11 cellular contexts compared by ENCODE assay signal in genomic region chr21:43645987-43646386, GRCh38. TPM values are rescaled to one million over a fixed set of nuclear protein-coding genes. Genes with fewer than 3 reads are reported as not detected.
DNase-seq lines count a peak whose midpoint lies in the region; ATAC-seq and TF ChIP-seq lines count a peak whose summit lies in the region.
"Had no signal": no experiment of that assay in that cellular context is flagged by ENCODE, and none has a peak within 500 bp of the region (broad histone marks: within the 10 kb centered on the region; RNA-seq: fewer than 3 reads in every experiment).

No MANE protein-coding gene starts in this region.

- no peaks in the 10 kb centered on the region for H3K9me2 ChIP-seq in hepatocyte (replicated peaks; ENCODE audit: insufficient read depth)

- no peak overlapping the region for H3K27ac Mint-ChIP-seq in T-helper 2 cell treated with Interferon-gamma antibody and Interleukin-4, amounts not matched to agents 5 μg/mL and 100 μg/mL, for 36 hours

- intact Hi-C loops in stomach (cut with DNase I; ENCODE audit: low total_unique reads), result no loop called here

- H3K36me3 Mint-ChIP-seq in T-helper 2 cell treated with Interferon-gamma antibody and Interleukin-4, amounts not matched to agents 5 μg/mL and 100 μg/mL, for 36 hours (ENCODE audit: low read depth), result no peaks in the 10 kb centered on the region

- H4K20me1 ChIP-seq in hepatocyte (ENCODE audit: insufficient read depth, poor library complexity, severe bottlenecking), result no peaks in the 10 kb centered on the region

- peaks cover 10% of the 10 kb centered on the region for H3K27me3 Mint-ChIP-seq in T-helper 2 cell treated with Interferon-gamma antibody and Interleukin-4, amounts not matched to agents 5 μg/mL and 100 μg/mL, for 36 hours (ENCODE audit: low read depth)

- WGBS in hepatocyte (ENCODE audit: low lambda C conversion rate, missing lambda C conversion rate), result 43% methylated on average over 4 of the region's 4 CpGs
- WGBS in stomach, 5 donors, result 20 to 38% (median 36%) methylated on average over 4 of the region's 4 CpGs

- TF ChIP-seq CTCF in VCaP (conservative IDR thresholded peaks at IDR 0.05) (no peak), hepatocyte (IDR thresholded peaks at IDR 0.05; ENCODE audit: poor library complexity) (no peak), stomach (IDR thresholded peaks at IDR 0.05) (no peak), GM10266 (IDR thresholded peaks at IDR 0.05; ENCODE audit: control insufficient read depth, insufficient read depth, low read depth, missing control alignments) (no peak)

- no peaks in the 10 kb centered on the region for H3K9me3 ChIP-seq in hepatocyte (ENCODE audit: low read depth)
- no peaks in the 10 kb centered on the region for H3K9me3 ChIP-seq in stomach
- H3K9me3 ChIP-seq: Peyer's patch had no signal

- no peaks in the 10 kb centered on the region for H3K9me3 Mint-ChIP-seq in T-helper 2 cell treated with Interferon-gamma antibody and Interleukin-4, amounts not matched to agents 5 μg/mL and 100 μg/mL, for 36 hours

- H3K79me2 ChIP-seq in hepatocyte, result no peaks in the 10 kb centered on the region

- H3K27ac ChIP-seq in VCaP (peak overlapping the region; percentile 10), hepatocyte (peak overlapping the region; percentile 64), stomach (peak overlapping the region in 4 of 5 donors; percentile 27 to 58 (median 49))
- H3K27ac ChIP-seq: 22Rv1 had no signal

- H3K4me3 Mint-ChIP-seq in T-helper 2 cell treated with Interferon-gamma antibody and Interleukin-4, amounts not matched to agents 5 μg/mL and 100 μg/mL, for 36 hours, result peak overlapping the region; percentile 41

- DNase-seq in T-helper 2 cell treated with Interferon-gamma antibody and Interleukin-4, amounts not matched to agents 5 μg/mL and 100 μg/mL, for 36 hours (ENCODE audit: low spot score), result no peak
- DNase-seq in T-helper 2 cell (no peak), hepatocyte (ENCODE audit: low spot score) (no peak), stomach (no peak), GM10266 (ENCODE audit: extremely low spot score) (no peak)
- no peak for DNase-seq in stimulated activated naive CD4-positive, alpha-beta T cell (lab: John Stamatoyannopoulos, UW)

- TF ChIP-seq EP300 in stomach (IDR thresholded peaks at IDR 0.05), result no peak

- no peak overlapping the region for H3K4me3 ChIP-seq in hepatocyte
- H3K4me3 ChIP-seq in stomach, result no peak overlapping the region
- H3K4me3 ChIP-seq: lung, Peyer's patch had no signal

- H2AFZ ChIP-seq in hepatocyte, result no peak overlapping the region

- peaks cover 7% of the 10 kb centered on the region for H3K4me1 ChIP-seq in hepatocyte (ENCODE audit: insufficient read depth)
- H3K4me1 ChIP-seq in stomach, result peaks cover 0 to 20% (median 10%) of the 10 kb centered on the region in 4 donors

- no peak for ATAC-seq in GM19463 (IDR thresholded peaks at IDR 0.05; ENCODE audit: unreplicated experiment)

- H3K27me3 ChIP-seq in hepatocyte (no peaks in the 10 kb centered on the region), stomach (no peaks in the 10 kb centered on the region)
- H3K27me3 ChIP-seq: Peyer's patch had no signal

- H3K36me3 ChIP-seq in hepatocyte (replicated peaks; ENCODE audit: insufficient read depth, low read depth) (no peaks in the 10 kb centered on the region), stomach (no peaks in the 10 kb centered on the region)
- H3K36me3 ChIP-seq: Peyer's patch had no signal

- H3K4me2 ChIP-seq in hepatocyte, result peak overlapping the region; percentile 45

- no peak for TF ChIP-seq POLR2A in stomach (IDR thresholded peaks at IDR 0.05)

- peaks cover 18% of the 10 kb centered on the region for H3K4me1 Mint-ChIP-seq in T-helper 2 cell treated with Interferon-gamma antibody and Interleukin-4, amounts not matched to agents 5 μg/mL and 100 μg/mL, for 36 hours (ENCODE audit: low read depth)

RNA-seq across cellular contexts. Expression of gene HSF2BP, which starts 13.3 kb away (rescaled TPM):
- total RNA-seq in hepatocyte (1.4 and 2.1 TPM in 2 replicates), stomach (1 to 10 TPM in 1 of 5 donors, under 1 TPM in 1, not detected in 3; 0.58 to 1.5 TPM)
- polyA plus RNA-seq in hepatocyte (1.3 and 3.1 TPM in 2 replicates), stomach (under 1 TPM; 0.23 to 0.31 (median 0.25) TPM)

RNA-seq across cellular contexts. Expression of gene RRP1B, which starts 13.4 kb away (rescaled TPM):
- total RNA-seq in hepatocyte (19.2 and 20.3 TPM in 2 replicates), stomach (10 to 100 TPM in 4 of 5 donors, 1 to 10 TPM in 1; 6.4 to 23.6 (median 14.9) TPM)
- polyA plus RNA-seq in hepatocyte (16.5 and 18.6 TPM in 2 replicates), stomach (1 to 10 TPM; 4.0 to 6.3 (median 6.2) TPM)

Comparison
In these comparisons a context has a peak if more than half of its experiments do, and no peak if none do; other contexts are left out.
1. H3K27ac ChIP-seq: peak in every context shown above with its lines; median percentile 64 in hepatocyte; 49 in stomach; 10 in VCaP.